ENCODE assay signal across 1 cellular context in the genomic region with DNA sequence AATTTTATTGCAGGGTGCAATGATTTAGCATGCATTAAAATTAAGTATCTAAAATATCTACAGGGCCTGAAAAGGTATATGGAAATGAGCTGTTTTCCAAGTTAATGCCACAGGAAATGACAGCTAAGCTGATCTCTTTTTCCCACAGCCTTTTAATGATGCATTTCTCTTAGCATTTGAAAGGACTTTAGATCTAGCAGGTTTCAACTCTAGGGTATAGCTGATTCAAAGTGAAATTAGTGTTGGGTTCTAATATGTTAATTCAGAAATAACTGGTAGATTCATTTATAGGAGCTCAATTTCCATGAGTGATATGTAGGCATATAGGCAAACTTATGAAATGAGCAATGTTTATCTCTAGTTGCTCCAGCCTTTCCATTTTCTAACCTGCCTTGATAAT.
TF ChIP-seq lines count a peak whose summit lies in the region.

No MANE protein-coding gene starts in this region.

TF ChIP-seq in H1, 55 proteins besides CTCF, POLR2A, EP300 and RAD21 (continued from another document):
- TF ChIP-seq, protein P1, sequence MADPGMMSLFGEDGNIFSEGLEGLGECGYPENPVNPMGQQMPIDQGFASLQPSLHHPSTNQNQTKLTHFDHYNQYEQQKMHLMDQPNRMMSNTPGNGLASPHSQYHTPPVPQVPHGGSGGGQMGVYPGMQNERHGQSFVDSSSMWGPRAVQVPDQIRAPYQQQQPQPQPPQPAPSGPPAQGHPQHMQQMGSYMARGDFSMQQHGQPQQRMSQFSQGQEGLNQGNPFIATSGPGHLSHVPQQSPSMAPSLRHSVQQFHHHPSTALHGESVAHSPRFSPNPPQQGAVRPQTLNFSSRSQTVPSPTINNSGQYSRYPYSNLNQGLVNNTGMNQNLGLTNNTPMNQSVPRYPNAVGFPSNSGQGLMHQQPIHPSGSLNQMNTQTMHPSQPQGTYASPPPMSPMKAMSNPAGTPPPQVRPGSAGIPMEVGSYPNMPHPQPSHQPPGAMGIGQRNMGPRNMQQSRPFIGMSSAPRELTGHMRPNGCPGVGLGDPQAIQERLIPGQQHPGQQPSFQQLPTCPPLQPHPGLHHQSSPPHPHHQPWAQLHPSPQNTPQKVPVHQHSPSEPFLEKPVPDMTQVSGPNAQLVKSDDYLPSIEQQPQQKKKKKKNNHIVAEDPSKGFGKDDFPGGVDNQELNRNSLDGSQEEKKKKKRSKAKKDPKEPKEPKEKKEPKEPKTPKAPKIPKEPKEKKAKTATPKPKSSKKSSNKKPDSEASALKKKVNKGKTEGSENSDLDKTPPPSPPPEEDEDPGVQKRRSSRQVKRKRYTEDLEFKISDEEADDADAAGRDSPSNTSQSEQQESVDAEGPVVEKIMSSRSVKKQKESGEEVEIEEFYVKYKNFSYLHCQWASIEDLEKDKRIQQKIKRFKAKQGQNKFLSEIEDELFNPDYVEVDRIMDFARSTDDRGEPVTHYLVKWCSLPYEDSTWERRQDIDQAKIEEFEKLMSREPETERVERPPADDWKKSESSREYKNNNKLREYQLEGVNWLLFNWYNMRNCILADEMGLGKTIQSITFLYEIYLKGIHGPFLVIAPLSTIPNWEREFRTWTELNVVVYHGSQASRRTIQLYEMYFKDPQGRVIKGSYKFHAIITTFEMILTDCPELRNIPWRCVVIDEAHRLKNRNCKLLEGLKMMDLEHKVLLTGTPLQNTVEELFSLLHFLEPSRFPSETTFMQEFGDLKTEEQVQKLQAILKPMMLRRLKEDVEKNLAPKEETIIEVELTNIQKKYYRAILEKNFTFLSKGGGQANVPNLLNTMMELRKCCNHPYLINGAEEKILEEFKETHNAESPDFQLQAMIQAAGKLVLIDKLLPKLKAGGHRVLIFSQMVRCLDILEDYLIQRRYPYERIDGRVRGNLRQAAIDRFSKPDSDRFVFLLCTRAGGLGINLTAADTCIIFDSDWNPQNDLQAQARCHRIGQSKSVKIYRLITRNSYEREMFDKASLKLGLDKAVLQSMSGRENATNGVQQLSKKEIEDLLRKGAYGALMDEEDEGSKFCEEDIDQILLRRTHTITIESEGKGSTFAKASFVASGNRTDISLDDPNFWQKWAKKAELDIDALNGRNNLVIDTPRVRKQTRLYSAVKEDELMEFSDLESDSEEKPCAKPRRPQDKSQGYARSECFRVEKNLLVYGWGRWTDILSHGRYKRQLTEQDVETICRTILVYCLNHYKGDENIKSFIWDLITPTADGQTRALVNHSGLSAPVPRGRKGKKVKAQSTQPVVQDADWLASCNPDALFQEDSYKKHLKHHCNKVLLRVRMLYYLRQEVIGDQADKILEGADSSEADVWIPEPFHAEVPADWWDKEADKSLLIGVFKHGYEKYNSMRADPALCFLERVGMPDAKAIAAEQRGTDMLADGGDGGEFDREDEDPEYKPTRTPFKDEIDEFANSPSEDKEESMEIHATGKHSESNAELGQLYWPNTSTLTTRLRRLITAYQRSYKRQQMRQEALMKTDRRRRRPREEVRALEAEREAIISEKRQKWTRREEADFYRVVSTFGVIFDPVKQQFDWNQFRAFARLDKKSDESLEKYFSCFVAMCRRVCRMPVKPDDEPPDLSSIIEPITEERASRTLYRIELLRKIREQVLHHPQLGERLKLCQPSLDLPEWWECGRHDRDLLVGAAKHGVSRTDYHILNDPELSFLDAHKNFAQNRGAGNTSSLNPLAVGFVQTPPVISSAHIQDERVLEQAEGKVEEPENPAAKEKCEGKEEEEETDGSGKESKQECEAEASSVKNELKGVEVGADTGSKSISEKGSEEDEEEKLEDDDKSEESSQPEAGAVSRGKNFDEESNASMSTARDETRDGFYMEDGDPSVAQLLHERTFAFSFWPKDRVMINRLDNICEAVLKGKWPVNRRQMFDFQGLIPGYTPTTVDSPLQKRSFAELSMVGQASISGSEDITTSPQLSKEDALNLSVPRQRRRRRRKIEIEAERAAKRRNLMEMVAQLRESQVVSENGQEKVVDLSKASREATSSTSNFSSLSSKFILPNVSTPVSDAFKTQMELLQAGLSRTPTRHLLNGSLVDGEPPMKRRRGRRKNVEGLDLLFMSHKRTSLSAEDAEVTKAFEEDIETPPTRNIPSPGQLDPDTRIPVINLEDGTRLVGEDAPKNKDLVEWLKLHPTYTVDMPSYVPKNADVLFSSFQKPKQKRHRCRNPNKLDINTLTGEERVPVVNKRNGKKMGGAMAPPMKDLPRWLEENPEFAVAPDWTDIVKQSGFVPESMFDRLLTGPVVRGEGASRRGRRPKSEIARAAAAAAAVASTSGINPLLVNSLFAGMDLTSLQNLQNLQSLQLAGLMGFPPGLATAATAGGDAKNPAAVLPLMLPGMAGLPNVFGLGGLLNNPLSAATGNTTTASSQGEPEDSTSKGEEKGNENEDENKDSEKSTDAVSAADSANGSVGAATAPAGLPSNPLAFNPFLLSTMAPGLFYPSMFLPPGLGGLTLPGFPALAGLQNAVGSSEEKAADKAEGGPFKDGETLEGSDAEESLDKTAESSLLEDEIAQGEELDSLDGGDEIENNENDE (IDR thresholded peaks at IDR 0.05; ENCODE audit: insufficient replicate concordance, low read length): no peak
- TF ChIP-seq PHF8 (conservative IDR thresholded peaks at IDR 0.05; ENCODE audit: low read depth, low read length): no peak
- TF ChIP-seq TCF12 (IDR thresholded peaks at IDR 0.05; ENCODE audit: low read depth, low read length): no peak
- TF ChIP-seq, protein P2, sequence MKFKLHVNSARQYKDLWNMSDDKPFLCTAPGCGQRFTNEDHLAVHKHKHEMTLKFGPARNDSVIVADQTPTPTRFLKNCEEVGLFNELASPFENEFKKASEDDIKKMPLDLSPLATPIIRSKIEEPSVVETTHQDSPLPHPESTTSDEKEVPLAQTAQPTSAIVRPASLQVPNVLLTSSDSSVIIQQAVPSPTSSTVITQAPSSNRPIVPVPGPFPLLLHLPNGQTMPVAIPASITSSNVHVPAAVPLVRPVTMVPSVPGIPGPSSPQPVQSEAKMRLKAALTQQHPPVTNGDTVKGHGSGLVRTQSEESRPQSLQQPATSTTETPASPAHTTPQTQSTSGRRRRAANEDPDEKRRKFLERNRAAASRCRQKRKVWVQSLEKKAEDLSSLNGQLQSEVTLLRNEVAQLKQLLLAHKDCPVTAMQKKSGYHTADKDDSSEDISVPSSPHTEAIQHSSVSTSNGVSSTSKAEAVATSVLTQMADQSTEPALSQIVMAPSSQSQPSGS (IDR thresholded peaks at IDR 0.05; ENCODE audit: low read length): no peak
- TF ChIP-seq HDAC2 (IDR thresholded peaks at IDR 0.05; ENCODE audit: borderline replicate concordance in 1 of 2, low read depth in 2 of 2, low read length in 2 of 2): no peak
- no peak for TF ChIP-seq CTBP2 (IDR thresholded peaks at IDR 0.05; ENCODE audit: borderline replicate concordance, insufficient read depth, insufficient read length, low read length)
- no peak for TF ChIP-seq BACH1 (IDR thresholded peaks at IDR 0.05; ENCODE audit: low read length)
- TF ChIP-seq SIN3A (conservative IDR thresholded peaks at IDR 0.05 in 1 of 2, IDR thresholded peaks at IDR 0.05 in 1 of 2; ENCODE audit: low read depth in 1 of 2, low read length in 2 of 2): no peak
- TF ChIP-seq SAP30 (IDR thresholded peaks at IDR 0.05; ENCODE audit: insufficient read depth, insufficient replicate concordance, low read length): no peak
- TF ChIP-seq KDM4A (IDR thresholded peaks at IDR 0.05; ENCODE audit: low read depth, low read length, severe bottlenecking): no peak
- no peak for TF ChIP-seq TAF7 (optimal IDR thresholded peaks at IDR 0.05; ENCODE audit: borderline replicate concordance, low read depth, low read length)
- no peak for TF ChIP-seq TAF1 (IDR thresholded peaks at IDR 0.05; ENCODE audit: low read depth, low read length)
- TF ChIP-seq FOSL1 (IDR thresholded peaks at IDR 0.05; ENCODE audit: insufficient read depth, low read depth, low read length): no peak
